22 cellular contexts compared by ENCODE assay signal in genomic region chr1:58586296-58586695, GRCh38. TPM values are rescaled to one million over a fixed set of nuclear protein-coding genes. Genes with fewer than 3 reads are reported as not detected.
A peak's percentile ranks its signal among the peaks of the same experiment; 100 is the strongest.
DNase-seq lines count a peak whose midpoint lies in the region; TF ChIP-seq lines count a peak whose summit lies in the region.
"Had no signal": no experiment of that assay in that cellular context is flagged by ENCODE, and none has a peak within 500 bp of the region (broad histone marks: within the 10 kb centered on the region; RNA-seq: fewer than 3 reads in every experiment).

No MANE protein-coding gene starts in this region.

- peak; percentile 33 for DNase-seq in NCI-H226
- DNase-seq in dermis blood vessel endothelial cell: peak; percentile 61
- no peak for DNase-seq in mesenchymal stem cell
- no peak for DNase-seq in uterus
- DNase-seq in hepatic stellate cell (ENCODE audit: low spot score): no peak
- no peak for DNase-seq in smooth muscle cell (lab: John Stamatoyannopoulos, UW; ENCODE audit: unreplicated experiment)
- DNase-seq in activated T-cell treated with anti-CD3 and anti-CD28 coated beads, Interleukin-2, amount 50 U/mL, for 48 hours: no peak
- DNase-seq: activated gamma-delta T cell treated with Interleukin-2 at 50 U/mL for 16 hours; AML-193; amniotic stem cell; dorsolateral prefrontal cortex; erythroblast; NCI-H146; NCI-H748 treated with DMSO at 0.1 percent for 48 hours; stimulated activated CD4-positive, alpha-beta T cell treated with anti-CD3 and anti-CD28 coated beads, Interleukin-2, amount 100 ng/mL, for 48 hours; stimulated activated naive CD8-positive, alpha-beta T cell treated with anti-CD3 and anti-CD28 coated beads, Interleukin-15, Interleukin-2, amounts not matched to agents 100 U/mL and 50 U/mL, for 24 hours; T-helper 2 cell had no signal

- TF ChIP-seq POLR2A in uterus (IDR thresholded peaks at IDR 0.05): no peak

- H3K14ac ChIP-seq in mesenchymal stem cell (ENCODE audit: low read length in 2 of 2): no peak overlapping the region

- no peak overlapping the region for H3K27ac ChIP-seq in mesenchymal stem cell (ENCODE audit: low read length, poor library complexity, severe bottlenecking)
- H3K27ac ChIP-seq in uterus: peak overlapping the region; percentile 85 to 87
- H3K27ac ChIP-seq in smooth muscle cell (ENCODE audit: low read depth): no peak overlapping the region
- H3K27ac ChIP-seq: dorsolateral prefrontal cortex, SJSA1, VCaP had no signal

- no peak overlapping the region for H3K4me2 ChIP-seq in mesenchymal stem cell (ENCODE audit: low read length, poor library complexity, severe bottlenecking)
- H3K4me2 ChIP-seq in smooth muscle cell: no peak overlapping the region

- no peak overlapping the region for H2BK120ac ChIP-seq in mesenchymal stem cell (ENCODE audit: low read depth, low read length)

- H3K9ac ChIP-seq in mesenchymal stem cell (ENCODE audit: low read length): no peak overlapping the region
- H3K9ac ChIP-seq in smooth muscle cell (ENCODE audit: low read depth): no peak overlapping the region

- no peaks in the 10 kb centered on the region for H3K79me2 ChIP-seq in smooth muscle cell (ENCODE audit: low read depth)

- H3K4me3 ChIP-seq in mesenchymal stem cell (ENCODE audit: insufficient read depth in 1 of 2, low read depth in 1 of 2, low read length in 2 of 2) (no peak overlapping the region), uterus (no peak overlapping the region), smooth muscle cell (no peak overlapping the region)
- H3K4me3 ChIP-seq: dorsolateral prefrontal cortex, SJSA1, skin epidermis, tibial nerve had no signal

- H3F3A ChIP-seq in smooth muscle cell (ENCODE audit: low read depth): peaks cover 10% of the 10 kb centered on the region

- H2AFZ ChIP-seq in mesenchymal stem cell (ENCODE audit: low read depth, low read length): no peak overlapping the region
- no peak overlapping the region for H2AFZ ChIP-seq in smooth muscle cell (ENCODE audit: low read depth)

- peak overlapping the region; percentile 2 to 46 for H3K4ac ChIP-seq in mesenchymal stem cell (ENCODE audit: low read depth in 1 of 2, low read length in 2 of 2)

- H3K27me3 ChIP-seq in mesenchymal stem cell (ENCODE audit: control insufficient read depth in 1 of 2, insufficient read depth in 1 of 2, low read length in 2 of 2) (no peaks in the 10 kb centered on the region), uterus (peaks cover 0 to 2% of the 10 kb centered on the region in 2 donors), smooth muscle cell (ENCODE audit: low read depth) (no peaks in the 10 kb centered on the region)
- H3K27me3 ChIP-seq: dorsolateral prefrontal cortex, SJSA1, tibial nerve had no signal

- no peak overlapping the region for H4K91ac ChIP-seq in mesenchymal stem cell (ENCODE audit: low read length)

- TF ChIP-seq CTCF in uterus (IDR thresholded peaks at IDR 0.05) (no peak), smooth muscle cell (IDR thresholded peaks at IDR 0.05; ENCODE audit: borderline replicate concordance, insufficient read depth, poor library complexity, severe bottlenecking) (no peak)

- H4K8ac ChIP-seq in mesenchymal stem cell (ENCODE audit: low read length): no peak overlapping the region

- H2BK15ac ChIP-seq in mesenchymal stem cell (ENCODE audit: low read depth, poor library complexity, severe bottlenecking): no peak overlapping the region

- peak overlapping the region; percentile 82 to 85 for H2BK12ac ChIP-seq in mesenchymal stem cell (ENCODE audit: low read length in 2 of 2)

- no peaks in the 10 kb centered on the region for H3K79me1 ChIP-seq in mesenchymal stem cell (replicated peaks; ENCODE audit: low read length, poor library complexity, severe bottlenecking)

- peak overlapping the region; percentile 70 for H2AK5ac ChIP-seq in mesenchymal stem cell (ENCODE audit: low read length, severe bottlenecking)

- peak overlapping the region in 1 of 2 experiments; percentile 58 for H3K18ac ChIP-seq in mesenchymal stem cell (ENCODE audit: low read depth in 1 of 2, low read length in 2 of 2)

- no peaks in the 10 kb centered on the region for H3K9me3 ChIP-seq in mesenchymal stem cell (ENCODE audit: control insufficient read depth, low read length)
- no peaks in the 10 kb centered on the region for H3K9me3 ChIP-seq in uterus
- no peaks in the 10 kb centered on the region for H3K9me3 ChIP-seq in smooth muscle cell (replicated peaks; ENCODE audit: low read depth)
- H3K9me3 ChIP-seq: SJSA1, tibial nerve had no signal

- intact Hi-C loops in uterus (cut with DNase I; ENCODE audit: low total_unique reads): no loop called here

- H3K4me1 ChIP-seq in mesenchymal stem cell (ENCODE audit: control insufficient read depth, insufficient read depth, low read depth, low read length) (peaks cover 20% of the 10 kb centered on the region), uterus (peaks cover 0 to 13% of the 10 kb centered on the region in 2 donors), smooth muscle cell (ENCODE audit: low read depth) (no peaks in the 10 kb centered on the region)

- H3K36me3 ChIP-seq in mesenchymal stem cell (ENCODE audit: control insufficient read depth in 1 of 2, insufficient read depth in 2 of 2, low read depth in 1 of 2, low read length in 2 of 2) (no peaks in the 10 kb centered on the region), uterus (no peaks in the 10 kb centered on the region), smooth muscle cell (ENCODE audit: low read depth) (no peaks in the 10 kb centered on the region)
- H3K36me3 ChIP-seq: SJSA1, tibial nerve had no signal

- 79% methylated on average over 2 of the region's 4 CpGs for WGBS in mesenchymal stem cell
- WGBS in smooth muscle cell (ENCODE audit: low lambda C conversion rate): 44% methylated on average over 4 of the region's 4 CpGs

- H3K23ac ChIP-seq in mesenchymal stem cell (ENCODE audit: low read length in 2 of 2): no peak overlapping the region

- no peak overlapping the region for H2BK5ac ChIP-seq in mesenchymal stem cell (ENCODE audit: low read depth, low read length, poor library complexity, severe bottlenecking)

- no peaks in the 10 kb centered on the region for H4K20me1 ChIP-seq in smooth muscle cell (ENCODE audit: low read depth)

RNA-seq across cellular contexts. Expression of gene TACSTD2, which starts 9.2 kb away (rescaled TPM):
- total RNA-seq in dermis blood vessel endothelial cell (43.9 and 48.0 TPM in 2 replicates), uterus (10 to 100 TPM in 1 of 4 donors, under 1 TPM in 2, not detected in 1; 0.26 to 24.8 (median 0.73) TPM), smooth muscle cell (10.9 and 27.3 TPM in 2 replicates)
- polyA plus RNA-seq in mesenchymal stem cell (2013, experiment 1 of 2): 0.08 TPM
- 0.12 TPM for polyA plus RNA-seq in mesenchymal stem cell (2013, experiment 2 of 2)
- 9.8 and 37.5 TPM in 2 replicates for polyA plus RNA-seq in smooth muscle cell
- total RNA-seq: OCI-LY7, SJSA1 had no signal

RNA-seq across cellular contexts. Expression of gene OMA1, which starts 39.8 kb away (rescaled TPM):
- total RNA-seq in dermis blood vessel endothelial cell (16.7 and 21.3 TPM in 2 replicates), uterus (10 to 100 TPM; 45.9 to 97.6 (median 65.4) TPM), smooth muscle cell (12.5 and 17.0 TPM in 2 replicates)
- 6.1 TPM for polyA plus RNA-seq in mesenchymal stem cell (2013, experiment 1 of 2)
- 6.3 TPM for polyA plus RNA-seq in mesenchymal stem cell (2013, experiment 2 of 2)
- 4.4 and 6.3 TPM in 2 replicates for polyA plus RNA-seq in smooth muscle cell

Comparison
In these comparisons a context has a peak if more than half of its experiments do, and no peak if none do; other contexts are left out.
1. DNase-seq: peak in NCI-H226 (single experiment) and dermis blood vessel endothelial cell (single experiment); none in mesenchymal stem cell (single experiment), uterus (0 of 2), hepatic stellate cell (single experiment), smooth muscle cell (single experiment) and activated T-cell treated with anti-CD3 and anti-CD28 coated beads, Interleukin-2, amount 50 U/mL, for 48 hours (0 of 2).
2. H3K27ac ChIP-seq: peak in uterus (2 of 2); none in mesenchymal stem cell (single experiment) and smooth muscle cell (single experiment).